1 cellular context compared by ENCODE assay signal in the genomic region with DNA sequence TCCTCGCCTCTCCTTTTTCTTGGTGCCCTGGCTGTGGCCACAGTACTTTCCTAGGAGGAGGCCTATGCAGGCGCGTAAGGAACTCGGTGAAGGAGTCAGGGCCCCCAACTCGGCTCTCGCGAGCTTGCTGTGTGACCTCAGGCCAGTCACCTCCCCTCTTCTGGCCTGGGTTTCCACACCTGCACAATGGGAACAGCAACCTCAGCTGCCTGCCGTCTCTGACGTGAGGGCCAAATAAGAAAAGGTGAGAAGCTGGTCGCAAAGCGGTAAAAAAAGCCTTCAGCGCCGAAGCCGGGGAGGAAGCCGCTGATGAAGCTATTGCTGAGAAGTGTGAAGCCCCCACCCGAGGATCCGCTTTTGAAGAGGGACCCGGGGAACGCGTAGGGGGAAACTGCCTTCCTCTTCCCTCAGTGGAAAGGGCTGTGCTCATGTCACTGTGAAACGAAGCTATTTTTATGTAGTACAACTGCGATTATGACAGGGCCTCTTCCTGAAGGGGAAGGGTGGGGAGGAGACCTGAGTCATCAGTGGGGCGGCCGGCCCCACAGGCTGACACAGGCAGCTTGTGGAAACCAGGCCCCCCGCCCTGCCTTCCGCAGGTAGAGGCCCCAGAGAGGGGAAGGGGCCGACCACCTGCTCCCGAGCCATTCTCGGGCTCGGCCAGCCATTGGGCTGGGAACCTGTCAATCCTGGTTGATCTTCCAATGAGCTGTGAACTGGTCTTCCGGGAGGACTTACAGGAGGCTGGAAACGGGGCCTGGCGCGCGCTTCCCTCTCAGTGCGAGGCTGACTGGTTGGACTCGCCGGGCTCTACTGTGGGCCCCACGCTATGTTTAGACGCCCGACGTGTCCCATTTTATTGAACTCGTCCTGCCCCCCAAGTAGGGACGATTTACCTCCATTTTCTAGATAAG.
A peak's percentile ranks its signal among the peaks of the same experiment; 100 is the strongest.
TF ChIP-seq lines count a peak whose summit lies in the region.

No MANE protein-coding gene starts in this region.

TF ChIP-seq in K562, 482 proteins besides CTCF, POLR2A, EP300 and RAD21 (continued from another document):
- TF ChIP-seq, protein P1, sequence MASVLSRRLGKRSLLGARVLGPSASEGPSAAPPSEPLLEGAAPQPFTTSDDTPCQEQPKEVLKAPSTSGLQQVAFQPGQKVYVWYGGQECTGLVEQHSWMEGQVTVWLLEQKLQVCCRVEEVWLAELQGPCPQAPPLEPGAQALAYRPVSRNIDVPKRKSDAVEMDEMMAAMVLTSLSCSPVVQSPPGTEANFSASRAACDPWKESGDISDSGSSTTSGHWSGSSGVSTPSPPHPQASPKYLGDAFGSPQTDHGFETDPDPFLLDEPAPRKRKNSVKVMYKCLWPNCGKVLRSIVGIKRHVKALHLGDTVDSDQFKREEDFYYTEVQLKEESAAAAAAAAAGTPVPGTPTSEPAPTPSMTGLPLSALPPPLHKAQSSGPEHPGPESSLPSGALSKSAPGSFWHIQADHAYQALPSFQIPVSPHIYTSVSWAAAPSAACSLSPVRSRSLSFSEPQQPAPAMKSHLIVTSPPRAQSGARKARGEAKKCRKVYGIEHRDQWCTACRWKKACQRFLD (CRISPR knock-in tag; IDR thresholded peaks at IDR 0.05), result peak; percentile 78
- TF ChIP-seq ZBED1 (IDR thresholded peaks at IDR 0.05) (no peak), EZH2 (IDR thresholded peaks at IDR 0.05; ENCODE audit: borderline replicate concordance, low read depth, low read length) (no peak), PYGO2 (tag; IDR thresholded peaks at IDR 0.05) (no peak), CBFB (CRISPR knock-in tag; IDR thresholded peaks at IDR 0.05) (no peak; the same call in 1 of the 2 replicates), GABPB2 (CRISPR knock-in tag; conservative IDR thresholded peaks at IDR 0.05) (no peak), U2AF1 (optimal IDR thresholded peaks at IDR 0.05; ENCODE audit: low read depth, low read length) (no peak), PKNOX1 (IDR thresholded peaks at IDR 0.05) (peak; percentile 98), ZBTB7A (IDR thresholded peaks at IDR 0.05; ENCODE audit: borderline replicate concordance, control insufficient read depth, low read depth, low read length) (peak; percentile 75), CLOCK (CRISPR knock-in tag; IDR thresholded peaks at IDR 0.05; ENCODE audit: borderline replicate concordance) (no peak), ZNF764 (CRISPR knock-in tag; IDR thresholded peaks at IDR 0.05; ENCODE audit: low read depth) (no peak), HNRNPL (IDR thresholded peaks at IDR 0.05; ENCODE audit: low read depth, low read length) (no peak), BDP1 (IDR thresholded peaks at IDR 0.05; ENCODE audit: insufficient read depth, insufficient read length) (no peak), HDAC3 (IDR thresholded peaks at IDR 0.05; ENCODE audit: borderline replicate concordance, partially characterized antibody) (no peak), NFE2 (IDR thresholded peaks at IDR 0.05; ENCODE audit: low read depth) (peak; percentile 65)
